10 cellular contexts compared by ENCODE assay signal in the genomic region with DNA sequence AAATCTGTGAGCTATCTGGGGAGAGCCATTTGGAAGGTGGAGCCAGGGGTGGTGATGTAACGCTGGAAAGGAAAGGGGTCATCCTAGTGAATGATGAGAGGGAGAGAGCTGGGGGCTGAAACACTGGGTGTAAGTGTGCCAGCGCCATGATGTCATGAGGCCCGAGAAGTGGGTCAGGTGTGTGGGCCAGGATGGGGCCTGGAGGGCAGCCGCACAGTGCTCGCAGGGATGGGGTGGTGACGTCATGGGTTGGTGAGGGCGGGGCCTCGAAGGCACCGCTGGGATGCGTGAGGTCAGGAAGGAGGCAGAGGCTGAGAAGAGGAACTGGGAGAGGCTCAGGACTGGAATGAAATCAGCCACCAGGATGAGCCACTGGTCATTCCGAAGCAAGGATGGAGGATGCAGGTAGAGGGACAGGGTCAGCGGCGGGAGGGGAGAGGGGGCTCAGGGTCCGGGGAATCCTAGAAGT. TPM values are rescaled to one million over a fixed set of nuclear protein-coding genes. Genes with fewer than 3 reads are reported as not detected.
DNase-seq lines count a peak whose midpoint lies in the region; ATAC-seq and TF ChIP-seq lines count a peak whose summit lies in the region.
"Had no signal": no experiment of that assay in that cellular context is flagged by ENCODE, and none has a peak within 500 bp of the region (broad histone marks: within the 10 kb centered on the region; RNA-seq: fewer than 3 reads in every experiment).

No MANE protein-coding gene starts in this region.

- peak overlapping the region; percentile 59 for H3K4me3 Mint-ChIP-seq in activated T-helper 1 cell treated with anti-CD3 and anti-CD28 coated beads, Interleukin-12 subunit alpha, Interleukin-12 subunit beta, Interleukin-2, Interleukin-4 antibody, amounts not matched to agents 30 ng/mL and 10 ng/mL and 1 ng/mL, durations not matched to agents 14 hours and 24 hours and 36 hours

- no peak for TF ChIP-seq POLR2A in gastrocnemius medialis (IDR thresholded peaks at IDR 0.05)

- peak overlapping the region; percentile 53 for H3K27ac Mint-ChIP-seq in activated T-helper 1 cell treated with anti-CD3 and anti-CD28 coated beads, Interleukin-12 subunit alpha, Interleukin-12 subunit beta, Interleukin-2, Interleukin-4 antibody, amounts not matched to agents 30 ng/mL and 10 ng/mL and 1 ng/mL, durations not matched to agents 14 hours and 24 hours and 36 hours

- H3K27ac ChIP-seq in iPS-20b (ENCODE audit: low read length) (no peak overlapping the region), gastrocnemius medialis (no peak overlapping the region)
- H3K27ac ChIP-seq: HL-60 had no signal

- ATAC-seq in gastrocnemius medialis (no peak), GM19467 (IDR thresholded peaks at IDR 0.05; ENCODE audit: unreplicated experiment) (no peak), HG03442 (IDR thresholded peaks at IDR 0.05; ENCODE audit: unreplicated experiment) (no peak)

- H3K9ac ChIP-seq in iPS-20b (ENCODE audit: low read depth, low read length): peak overlapping the region; percentile 36; the same call in 1 of the 2 replicates

- peak overlapping the region; percentile 6; the same call in 1 of the 2 replicates for H3K4me3 ChIP-seq in AG04449 (ENCODE audit: low read depth, low read length)
- peak overlapping the region; percentile 77; the same call in 1 of the 2 replicates for H3K4me3 ChIP-seq in iPS-20b (ENCODE audit: low read length)
- H3K4me3 ChIP-seq in gastrocnemius medialis: no peak overlapping the region

- intact Hi-C loops in activated T-helper 1 cell treated with anti-CD3 and anti-CD28 coated beads, Interleukin-12 subunit alpha, Interleukin-12 subunit beta, Interleukin-2, Interleukin-4 antibody, amounts not matched to agents 30 ng/mL and 10 ng/mL and 1 ng/mL, durations not matched to agents 14 hours and 24 hours and 36 hours (cut with micrococcal nuclease): loop anchor here (10.0 kb wide), 1 partner anchor 595 kb away; the partner anchor contains the start of genes POLR1G and PPP1R13L
- intact Hi-C loops in gastrocnemius medialis (cut with DNase I; ENCODE audit: low total_unique reads): no loop called here

- H3K4me1 ChIP-seq in iPS-20b (ENCODE audit: insufficient read depth, low read length): no peaks in the 10 kb centered on the region
- peaks cover 6 to 7% of the 10 kb centered on the region in 2 donors for H3K4me1 ChIP-seq in gastrocnemius medialis

- no peaks in the 10 kb centered on the region for H3K9me3 Mint-ChIP-seq in activated T-helper 1 cell treated with anti-CD3 and anti-CD28 coated beads, Interleukin-12 subunit alpha, Interleukin-12 subunit beta, Interleukin-2, Interleukin-4 antibody, amounts not matched to agents 30 ng/mL and 10 ng/mL and 1 ng/mL, durations not matched to agents 14 hours and 24 hours and 36 hours

- CTCF ChIA-PET in AG04449 (lab: Yijun Ruan, JAX): interaction anchor here (0.8 to 4.8 kb wide), 5 partner anchors 11 to 272 kb away, joined by 3 to 32 read pairs (median 4); no protein-coding TSS in a partner anchor

- in situ Hi-C loops in gastrocnemius medialis (cut with MboI; ENCODE audit: low sequenced_read_pairs in 4 of 4): no loop called here

- peaks cover 8% of the 10 kb centered on the region for H3K36me3 Mint-ChIP-seq in activated T-helper 1 cell treated with anti-CD3 and anti-CD28 coated beads, Interleukin-12 subunit alpha, Interleukin-12 subunit beta, Interleukin-2, Interleukin-4 antibody, amounts not matched to agents 30 ng/mL and 10 ng/mL and 1 ng/mL, durations not matched to agents 14 hours and 24 hours and 36 hours (ENCODE audit: low read depth)

- H3K27me3 ChIP-seq in iPS-20b (ENCODE audit: insufficient read depth, low read length) (peaks cover 6% of the 10 kb centered on the region; the same call in 1 of the 2 replicates), gastrocnemius medialis (peaks cover 7 to 20% (median 9%) of the 10 kb centered on the region in 3 donors)

- no peaks in the 10 kb centered on the region for H3K36me3 ChIP-seq in iPS-20b (ENCODE audit: insufficient read depth, low read depth, low read length)
- no peaks in the 10 kb centered on the region for H3K36me3 ChIP-seq in gastrocnemius medialis

- H3K27me3 Mint-ChIP-seq in activated T-helper 1 cell treated with anti-CD3 and anti-CD28 coated beads, Interleukin-12 subunit alpha, Interleukin-12 subunit beta, Interleukin-2, Interleukin-4 antibody, amounts not matched to agents 30 ng/mL and 10 ng/mL and 1 ng/mL, durations not matched to agents 14 hours and 24 hours and 36 hours (ENCODE audit: insufficient read depth): peaks cover 7% of the 10 kb centered on the region

- peaks cover 30% of the 10 kb centered on the region for H3K4me1 Mint-ChIP-seq in activated T-helper 1 cell treated with anti-CD3 and anti-CD28 coated beads, Interleukin-12 subunit alpha, Interleukin-12 subunit beta, Interleukin-2, Interleukin-4 antibody, amounts not matched to agents 30 ng/mL and 10 ng/mL and 1 ng/mL, durations not matched to agents 14 hours and 24 hours and 36 hours (ENCODE audit: low read depth)

- TF ChIP-seq CTCF in AG04449 (IDR thresholded peaks at IDR 0.05; ENCODE audit: insufficient read depth, low read length, missing control alignments) (no peak), gastrocnemius medialis (IDR thresholded peaks at IDR 0.05 in 4 of 5, conservative IDR thresholded peaks at IDR 0.05 in 1 of 5) (no peak)

- no peaks in the 10 kb centered on the region for H3K9me3 ChIP-seq in iPS-20b (ENCODE audit: insufficient read depth, low read depth, low read length)
- H3K9me3 ChIP-seq in gastrocnemius medialis: no peaks in the 10 kb centered on the region

- POLR2A ChIA-PET in AG04449 (lab: Yijun Ruan, JAX): no interaction called here

- DNase-seq in AG04449 (ENCODE audit: low read depth, low spot score) (no peak), ELR (ENCODE audit: low read depth) (peak; percentile 58), gastrocnemius medialis (no peak), NAMALWA (ENCODE audit: low spot score) (no peak)
- DNase-seq in activated T-helper 1 cell treated with anti-CD3 and anti-CD28 coated beads, Interleukin-12 subunit alpha, Interleukin-12 subunit beta, Interleukin-2, Interleukin-4 antibody, amounts not matched to agents 30 ng/mL and 10 ng/mL and 1 ng/mL, durations not matched to agents 14 hours and 24 hours and 36 hours (ENCODE audit: low spot score): no peak

RNA-seq across cellular contexts. Expression of gene CCDC61, which starts 4.4 kb away (rescaled TPM):
- total RNA-seq in activated T-helper 1 cell treated with anti-CD3 and anti-CD28 coated beads, Interleukin-12 subunit alpha, Interleukin-12 subunit beta, Interleukin-2, Interleukin-4 antibody, amounts not matched to agents 30 ng/mL and 10 ng/mL and 1 ng/mL, durations not matched to agents 14 hours and 24 hours and 36 hours: 24.0 and 24.1 TPM in 2 replicates
- total RNA-seq in gastrocnemius medialis: 1 to 10 TPM; 2.3 to 4.9 (median 3.4) TPM

RNA-seq across cellular contexts. Expression of gene PGLYRP1, which starts 23.2 kb away (rescaled TPM):
- not detected in 2 replicates for total RNA-seq in activated T-helper 1 cell treated with anti-CD3 and anti-CD28 coated beads, Interleukin-12 subunit alpha, Interleukin-12 subunit beta, Interleukin-2, Interleukin-4 antibody, amounts not matched to agents 30 ng/mL and 10 ng/mL and 1 ng/mL, durations not matched to agents 14 hours and 24 hours and 36 hours
- not detected for total RNA-seq in gastrocnemius medialis
- total RNA-seq: activated CD8-positive, alpha-beta memory T cell treated with anti-CD3 and anti-CD28 coated beads for 36 hours had no signal

RNA-seq across cellular contexts. Expression of gene NOVA2, which starts 26.0 kb away (rescaled TPM):
- not detected in 2 replicates for total RNA-seq in activated T-helper 1 cell treated with anti-CD3 and anti-CD28 coated beads, Interleukin-12 subunit alpha, Interleukin-12 subunit beta, Interleukin-2, Interleukin-4 antibody, amounts not matched to agents 30 ng/mL and 10 ng/mL and 1 ng/mL, durations not matched to agents 14 hours and 24 hours and 36 hours
- 1 to 10 TPM in 1 of 4 donors, under 1 TPM in 3; 0.44 to 1.1 (median 0.49) TPM for total RNA-seq in gastrocnemius medialis
- total RNA-seq: activated CD8-positive, alpha-beta memory T cell treated with anti-CD3 and anti-CD28 coated beads for 36 hours had no signal

RNA-seq across cellular contexts. Expression of gene IGFL4, which starts 41.1 kb away (rescaled TPM):
- total RNA-seq in activated T-helper 1 cell treated with anti-CD3 and anti-CD28 coated beads, Interleukin-12 subunit alpha, Interleukin-12 subunit beta, Interleukin-2, Interleukin-4 antibody, amounts not matched to agents 30 ng/mL and 10 ng/mL and 1 ng/mL, durations not matched to agents 14 hours and 24 hours and 36 hours: not detected in 2 replicates
- total RNA-seq in gastrocnemius medialis: not detected
- total RNA-seq: activated CD8-positive, alpha-beta memory T cell treated with anti-CD3 and anti-CD28 coated beads for 36 hours had no signal

Comparison
In these comparisons a context has a peak if more than half of its experiments do, and no peak if none do; other contexts are left out.
1. H3K4me3 ChIP-seq: peak in AG04449 (single experiment) and iPS-20b (single experiment); none in gastrocnemius medialis (0 of 4).